In genomic region chr2:221574231-221574570, GRCh38 we compare ENCODE assay signal across 8 cellular contexts. TPM values are rescaled to one million over a fixed set of nuclear protein-coding genes. Genes with fewer than 3 reads are reported as not detected.
DNase-seq lines count a peak whose midpoint lies in the region; ATAC-seq, FAIRE-seq and TF ChIP-seq lines count a peak whose summit lies in the region.

No MANE protein-coding gene starts in this region.

- peak overlapping the region; percentile 87 for H3K9ac ChIP-seq in astrocyte (ENCODE audit: low read length)

- H3K9me3 ChIP-seq in astrocyte (ENCODE audit: insufficient read depth, low read depth, low read length) (no peaks in the 10 kb centered on the region), left lung (no peaks in the 10 kb centered on the region)

- intact Hi-C loops in left lung (cut with DNase I): loop anchor here in 1 of 2 donors (5.0 kb wide), 1 partner anchor 887 kb away; no protein-coding TSS in a partner anchor

- H3K27ac Mint-ChIP-seq in activated CD8-positive, alpha-beta memory T cell treated with anti-CD3 and anti-CD28 coated beads, Interleukin-2, amount 10 ng/mL, durations not matched to agents 7 days and 5 days: no peak overlapping the region
- H3K27ac Mint-ChIP-seq in astrocyte (ENCODE audit: unreplicated experiment): no peak overlapping the region

- peaks cover 14% of the 10 kb centered on the region for H3K27me3 ChIP-seq in astrocyte (ENCODE audit: insufficient read depth, low read length)
- H3K27me3 ChIP-seq in left lung: peaks cover 20 to 83% of the 10 kb centered on the region in 2 donors

- H3K36me3 Mint-ChIP-seq in activated CD8-positive, alpha-beta memory T cell treated with anti-CD3 and anti-CD28 coated beads, Interleukin-2, amount 10 ng/mL, durations not matched to agents 7 days and 5 days: no peaks in the 10 kb centered on the region
- H3K36me3 Mint-ChIP-seq in astrocyte (ENCODE audit: low read depth, unreplicated experiment): no peaks in the 10 kb centered on the region

- peaks cover 9% of the 10 kb centered on the region for H3K4me1 ChIP-seq in astrocyte (ENCODE audit: insufficient read depth, low read length)
- H3K4me1 ChIP-seq in left lung: peaks cover 0 to 29% of the 10 kb centered on the region in 2 donors

- H2AFZ ChIP-seq in astrocyte (ENCODE audit: low read depth, low read length): peak overlapping the region; percentile 80

- peak overlapping the region; percentile 48 for H3K4me3 Mint-ChIP-seq in activated CD8-positive, alpha-beta memory T cell treated with anti-CD3 and anti-CD28 coated beads, Interleukin-2, amount 10 ng/mL, durations not matched to agents 7 days and 5 days
- H3K4me3 Mint-ChIP-seq in astrocyte (ENCODE audit: unreplicated experiment): peak overlapping the region; percentile 87

- H3K27ac ChIP-seq in astrocyte (ENCODE audit: low read depth, low read length) (no peak overlapping the region), left lung (no peak overlapping the region)

- peaks cover 19% of the 10 kb centered on the region for H4K20me1 ChIP-seq in astrocyte (ENCODE audit: insufficient read depth, low read length)

- peaks cover 26% of the 10 kb centered on the region for H3K4me1 Mint-ChIP-seq in activated CD8-positive, alpha-beta memory T cell treated with anti-CD3 and anti-CD28 coated beads, Interleukin-2, amount 10 ng/mL, durations not matched to agents 7 days and 5 days
- peaks cover 5% of the 10 kb centered on the region for H3K4me1 Mint-ChIP-seq in astrocyte (ENCODE audit: low read depth, unreplicated experiment)

- no peak for DNase-seq in activated CD8-positive, alpha-beta memory T cell treated with anti-CD3 and anti-CD28 coated beads, Interleukin-2, amount 10 ng/mL, durations not matched to agents 7 days and 5 days
- DNase-seq in activated CD8-positive, alpha-beta memory T cell treated with anti-CD3 and anti-CD28 coated beads for 24 hours: no peak
- DNase-seq in astrocyte (ENCODE audit: low read depth): no peak
- no peak for DNase-seq in left lung
- DNase-seq in superior temporal gyrus (ENCODE audit: extremely low spot score): peak; percentile 67
- DNase-seq in NAMALWA (ENCODE audit: low spot score): no peak

- TF ChIP-seq CTCF in astrocyte (IDR thresholded peaks at IDR 0.05; ENCODE audit: insufficient read depth, low read depth, low read length): no peak
- no peak for TF ChIP-seq CTCF in left lung (IDR thresholded peaks at IDR 0.05)

- peaks cover 64% of the 10 kb centered on the region for H3K27me3 Mint-ChIP-seq in activated CD8-positive, alpha-beta memory T cell treated with anti-CD3 and anti-CD28 coated beads, Interleukin-2, amount 10 ng/mL, durations not matched to agents 7 days and 5 days
- peaks cover 19% of the 10 kb centered on the region for H3K27me3 Mint-ChIP-seq in astrocyte (ENCODE audit: low read depth, unreplicated experiment)

- ATAC-seq in activated CD8-positive, alpha-beta memory T cell treated with anti-CD3 and anti-CD28 coated beads, Interleukin-2, amount 10 ng/mL, durations not matched to agents 7 days and 5 days: no peak
- ATAC-seq in left lung: no peak
- ATAC-seq in GM19035 (IDR thresholded peaks at IDR 0.05; ENCODE audit: unreplicated experiment): no peak
- no peak for ATAC-seq in HG03520 (IDR thresholded peaks at IDR 0.05; ENCODE audit: unreplicated experiment)

- H3K9me3 Mint-ChIP-seq in activated CD8-positive, alpha-beta memory T cell treated with anti-CD3 and anti-CD28 coated beads, Interleukin-2, amount 10 ng/mL, durations not matched to agents 7 days and 5 days (ENCODE audit: low read depth): no peaks in the 10 kb centered on the region
- H3K9me3 Mint-ChIP-seq in astrocyte (ENCODE audit: unreplicated experiment): no peaks in the 10 kb centered on the region

- H3K79me2 ChIP-seq in astrocyte (ENCODE audit: insufficient read depth, low read length): no peaks in the 10 kb centered on the region

- H3K4me3 ChIP-seq in astrocyte (ENCODE audit: insufficient read depth, low read depth, low read length) (peak overlapping the region; percentile 72), left lung (peak overlapping the region; percentile 60 to 66)

- CTCF ChIA-PET in activated CD8-positive, alpha-beta memory T cell treated with anti-CD3 and anti-CD28 coated beads, Interleukin-2, amount 10 ng/mL, durations not matched to agents 7 days and 5 days (lab: Charles Lee): interaction anchor here (0.7 to 3.1 kb wide), 10 partner anchors 8 to 1836 kb away, joined by 3 to 20 read pairs (median 3); no protein-coding TSS in a partner anchor

- FAIRE-seq in astrocyte (lab: Jason Lieb, UNC): no peak

- H3K36me3 ChIP-seq in astrocyte (ENCODE audit: insufficient read depth, low read length) (no peaks in the 10 kb centered on the region), left lung (no peaks in the 10 kb centered on the region)

- peak overlapping the region; percentile 98 for H3K4me2 ChIP-seq in astrocyte (ENCODE audit: low read length)

RNA-seq across cellular contexts. Expression of gene EPHA4, which starts 2.1 kb away (rescaled TPM):
- under 1 TPM; 0.59 to 0.91 TPM for total RNA-seq in activated CD8-positive, alpha-beta memory T cell treated with anti-CD3 and anti-CD28 coated beads, Interleukin-2, amount 10 ng/mL, durations not matched to agents 7 days and 5 days
- total RNA-seq in astrocyte: 30.1 and 35.7 TPM in 2 replicates
- total RNA-seq in left lung: 10 to 100 TPM; 17.7 to 41.0 TPM

Comparison
In these comparisons a context has a peak if more than half of its experiments do, and no peak if none do; other contexts are left out.
1. RNA of gene EPHA4, which starts 2.1 kb away (total RNA-seq): 17.7 to 41.0 TPM in left lung and 30.1 to 35.7 TPM in astrocyte; 0.59 to 0.91 TPM in activated CD8-positive, alpha-beta memory T cell treated with anti-CD3 and anti-CD28 coated beads, Interleukin-2, amount 10 ng/mL, durations not matched to agents 7 days and 5 days; every median in the first group is over 4 times any median in the second.